8 cellular contexts compared by ENCODE assay signal in genomic region chr12:68807274-68807575, GRCh38. TPM values are rescaled to one million over a fixed set of nuclear protein-coding genes. Genes with fewer than 3 reads are reported as not detected.
DNase-seq lines count a peak whose midpoint lies in the region; ATAC-seq and TF ChIP-seq lines count a peak whose summit lies in the region.
"Not testable (repeated sequence)": the region's sequence is repeated elsewhere in the genome, so short reads cannot be mapped to it uniquely, and the experiment has no call there.

No MANE protein-coding gene starts in this region.

- intact Hi-C loops in natural killer cell (cut with micrococcal nuclease), result loop anchor here (1.0 to 5.0 kb wide), 4 partner anchors 61 to 645 kb away; partner anchors contain the start of genes NUP107 and SLC35E3

- not testable (repeated sequence) for H3K27me3 ChIP-seq in ACC112 (ENCODE audit: insufficient read depth, low read length); HAP-1 (ENCODE audit: low read depth); RWPE2 (ENCODE audit: insufficient read depth, poor library complexity, severe bottlenecking); effector memory CD4-positive, alpha-beta T cell (replicated peaks; ENCODE audit: control insufficient read depth, insufficient read depth, low read length, poor library complexity, severe bottlenecking); iPS-15b (ENCODE audit: control insufficient read depth, insufficient read depth, low read length)

- H3K36me3 Mint-ChIP-seq in activated naive CD4-positive, alpha-beta T cell treated with anti-CD3 and anti-CD28 coated beads, Interleukin-2, amount 50 U/mL, for 72 hours, result peaks cover 22 to 33% of the 10 kb centered on the region in 2 donors
- H3K36me3 Mint-ChIP-seq in natural killer cell, result not testable (repeated sequence)
- H3K36me3 Mint-ChIP-seq in stimulated activated naive B cell treated with anti-CD40 and anti-IgM and Interleukin-4, amounts not matched to agents 10 μg/mL and 1 μg/mL and 100 μg/mL, for 72 hours, result peaks cover 20 to 21% of the 10 kb centered on the region in 2 donors

- H3K9me3 Mint-ChIP-seq in activated naive CD4-positive, alpha-beta T cell treated with anti-CD3 and anti-CD28 coated beads, Interleukin-2, amount 50 U/mL, for 72 hours; natural killer cell; stimulated activated naive B cell treated with anti-CD40 and anti-IgM and Interleukin-4, amounts not matched to agents 10 μg/mL and 1 μg/mL and 100 μg/mL, for 72 hours: not testable (repeated sequence)

- H3K4me1 Mint-ChIP-seq in natural killer cell, result peaks cover 7 to 14% of the 10 kb centered on the region in 2 donors
- peaks cover 4 to 20% of the 10 kb centered on the region in 2 donors for H3K4me1 Mint-ChIP-seq in stimulated activated naive B cell treated with anti-CD40 and anti-IgM and Interleukin-4, amounts not matched to agents 10 μg/mL and 1 μg/mL and 100 μg/mL, for 72 hours

- not testable (repeated sequence) for H3K27me3 Mint-ChIP-seq in natural killer cell (ENCODE audit: low read depth in 2 of 2); stimulated activated naive B cell treated with anti-CD40 and anti-IgM and Interleukin-4, amounts not matched to agents 10 μg/mL and 1 μg/mL and 100 μg/mL, for 72 hours

- peak overlapping the region; percentile 91 for H3K4me3 Mint-ChIP-seq in natural killer cell
- peak overlapping the region; percentile 89 to 98 for H3K4me3 Mint-ChIP-seq in stimulated activated naive B cell treated with anti-CD40 and anti-IgM and Interleukin-4, amounts not matched to agents 10 μg/mL and 1 μg/mL and 100 μg/mL, for 72 hours

- H3K27ac ChIP-seq in ACC112 (ENCODE audit: low read depth, low read length) (peak overlapping the region; percentile 93), RWPE2 (ENCODE audit: poor library complexity, severe bottlenecking) (peak overlapping the region; percentile 91)
- peak overlapping the region; percentile 92 for H3K27ac ChIP-seq in effector memory CD4-positive, alpha-beta T cell (ENCODE audit: insufficient read depth, low read length, poor library complexity, severe bottlenecking)

- not testable (repeated sequence) for ATAC-seq in RWPE2 (ENCODE audit: low read depth); activated naive CD4-positive, alpha-beta T cell treated with anti-CD3 and anti-CD28 coated beads, Interleukin-2, amount 50 U/mL, for 72 hours; natural killer cell; stimulated activated naive B cell treated with anti-CD40 and anti-IgM and Interleukin-4, amounts not matched to agents 10 μg/mL and 1 μg/mL and 100 μg/mL, for 72 hours (replicated peaks)

- H2AFZ ChIP-seq in ACC112 (ENCODE audit: low read length, unreplicated experiment), result peak overlapping the region; percentile 50

- peaks cover 30% of the 10 kb centered on the region for H3K79me2 ChIP-seq in ACC112 (ENCODE audit: control insufficient read depth, insufficient read depth, low read length, unreplicated experiment)

- not testable (repeated sequence) for H3K4me1 ChIP-seq in ACC112 (ENCODE audit: control insufficient read depth, insufficient read depth, low read length, unreplicated experiment); HAP-1; effector memory CD4-positive, alpha-beta T cell (ENCODE audit: control insufficient read depth, insufficient read depth, low read length, poor library complexity, severe bottlenecking)
- peaks cover 22% of the 10 kb centered on the region for H3K4me1 ChIP-seq in RWPE2 (ENCODE audit: insufficient read depth, poor library complexity, severe bottlenecking)
- H3K4me1 ChIP-seq in iPS-15b (ENCODE audit: control insufficient read depth, insufficient read depth, low read length), result peaks cover 10% of the 10 kb centered on the region

- not testable (repeated sequence) for H3K9me3 ChIP-seq in HAP-1; RWPE2 (ENCODE audit: severe bottlenecking); effector memory CD4-positive, alpha-beta T cell (ENCODE audit: control insufficient read depth, low read length); iPS-15b (ENCODE audit: control insufficient read depth, insufficient read depth, low read length)

- in situ Hi-C loops in HAP-1 (cut with MboI; ENCODE audit: low sequenced_read_pairs), result not testable (repeated sequence)

- peak overlapping the region; percentile 96 to 100 for H3K27ac Mint-ChIP-seq in activated naive CD4-positive, alpha-beta T cell treated with anti-CD3 and anti-CD28 coated beads, Interleukin-2, amount 50 U/mL, for 72 hours
- peak overlapping the region; percentile 96 to 97 for H3K27ac Mint-ChIP-seq in natural killer cell
- H3K27ac Mint-ChIP-seq in stimulated activated naive B cell treated with anti-CD40 and anti-IgM and Interleukin-4, amounts not matched to agents 10 μg/mL and 1 μg/mL and 100 μg/mL, for 72 hours, result peak overlapping the region; percentile 99

- not testable (repeated sequence) for TF ChIP-seq CTCF in RWPE2 (IDR thresholded peaks at IDR 0.05; ENCODE audit: poor library complexity, severe bottlenecking); natural killer cell (IDR thresholded peaks at IDR 0.05)

- not testable (repeated sequence) for DNase-seq in HAP-1 (ENCODE audit: low spot score in 2 of 2); RWPE2 (ENCODE audit: low spot score); effector memory CD4-positive, alpha-beta T cell; natural killer cell; stimulated activated naive B cell treated with anti-CD40 and anti-IgM and Interleukin-4, amounts not matched to agents 10 μg/mL and 1 μg/mL and 100 μg/mL, for 72 hours
- DNase-seq in activated naive CD4-positive, alpha-beta T cell treated with anti-CD3 and anti-CD28 coated beads, Interleukin-2, amount 50 U/mL, for 72 hours (ENCODE audit: low spot score in 2 of 2), result peak; percentile 14 to 65

- H3K4me3 ChIP-seq in ACC112 (ENCODE audit: low read depth, low read length) (peak overlapping the region; percentile 94), HAP-1 (peak overlapping the region; percentile 94), RWPE2 (ENCODE audit: severe bottlenecking) (peak overlapping the region; percentile 61), iPS-15b (ENCODE audit: low read depth, low read length) (peak overlapping the region; percentile 66)
- peak overlapping the region; percentile 94 for H3K4me3 ChIP-seq in effector memory CD4-positive, alpha-beta T cell (ENCODE audit: insufficient read depth, low read depth, low read length, poor library complexity, severe bottlenecking)

- H3K36me3 ChIP-seq in ACC112 (ENCODE audit: insufficient read depth, low read length), result peaks cover 12% of the 10 kb centered on the region
- peaks cover 20% of the 10 kb centered on the region for H3K36me3 ChIP-seq in HAP-1 (replicated peaks)
- H3K36me3 ChIP-seq in RWPE2 (ENCODE audit: low read depth), result peaks cover 34% of the 10 kb centered on the region
- H3K36me3 ChIP-seq in effector memory CD4-positive, alpha-beta T cell (ENCODE audit: control insufficient read depth, insufficient read depth, low read length); iPS-15b (ENCODE audit: control insufficient read depth, insufficient read depth, low read length): not testable (repeated sequence)

- not testable (repeated sequence) for H3K9ac ChIP-seq in iPS-15b (ENCODE audit: low read depth, low read length)

RNA-seq across cellular contexts. Expression of gene MDM2, which starts 0.8 kb away (rescaled TPM):
- total RNA-seq in activated naive CD4-positive, alpha-beta T cell treated with anti-CD3 and anti-CD28 coated beads, Interleukin-2, amount 50 U/mL, for 72 hours, result 100 to 1,000 TPM; 141 to 393 TPM
- 100 to 1,000 TPM; 130 to 143 (median 132) TPM for total RNA-seq in natural killer cell
